Comparison of ENCODE assay signal across 9 cellular contexts in the genomic region with DNA sequence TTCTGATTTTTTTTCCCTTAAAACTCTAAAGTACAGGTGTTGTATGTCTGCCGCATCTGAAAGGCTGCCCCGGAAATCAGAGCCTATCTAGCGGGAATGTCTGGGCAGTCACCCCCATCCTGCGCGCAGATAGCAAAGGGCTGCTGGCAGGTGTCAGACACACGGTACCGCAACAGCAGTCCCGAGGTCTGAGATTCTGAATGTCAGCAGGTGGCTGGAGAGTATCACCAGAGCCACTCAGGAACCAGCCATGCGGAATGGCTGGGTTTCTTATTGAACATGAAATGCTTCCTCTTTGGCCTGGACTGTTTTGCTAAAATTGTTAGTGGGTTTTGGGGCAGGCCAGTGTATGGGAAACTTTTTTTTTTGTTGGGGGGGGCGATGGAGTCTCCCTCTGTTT. TPM values are rescaled to one million over a fixed set of nuclear protein-coding genes. Genes with fewer than 3 reads are reported as not detected.
DNase-seq lines count a peak whose midpoint lies in the region; ATAC-seq, FAIRE-seq and TF ChIP-seq lines count a peak whose summit lies in the region.
"Had no signal": no experiment of that assay in that cellular context is flagged by ENCODE, and none has a peak within 500 bp of the region (broad histone marks: within the 10 kb centered on the region; RNA-seq: fewer than 3 reads in every experiment).

No MANE protein-coding gene starts in this region.

- H3K9me3 Mint-ChIP-seq in activated T-helper 17 cell treated with anti-CD3 and anti-CD28 coated beads, Interleukin-2, amount 50 U/mL, for 72 hours, result no peaks in the 10 kb centered on the region

- peaks cover 56 to 95% (median 86%) of the 10 kb centered on the region in 11 experiments; a peak in 21 of 22 replicates for H4K20me1 ChIP-seq in BLaER1 treated with 17β-estradiol and CSF1 and Interleukin-3, amounts not matched to agents 10 nM and 100 nM

- H3K9me3 ChIP-seq in BLaER1 treated with 17β-estradiol and CSF1 and Interleukin-3, amounts not matched to agents 10 nM and 100 nM (replicated peaks in 1 of 11), result no peaks in the 10 kb centered on the region
- H3K9me3 ChIP-seq in kidney (ENCODE audit: control insufficient read depth in 1 of 2, low read length in 2 of 2), result no peaks in the 10 kb centered on the region

- no peak for TF ChIP-seq CTCF in kidney (IDR thresholded peaks at IDR 0.05; ENCODE audit: borderline replicate concordance, extremely low read depth, insufficient read depth)

- FAIRE-seq in kidney (lab: Jason Lieb, UNC), result no peak

- H3K4me1 Mint-ChIP-seq in activated T-helper 17 cell treated with anti-CD3 and anti-CD28 coated beads, Interleukin-2, amount 50 U/mL, for 72 hours, result peaks cover 4% of the 10 kb centered on the region

- no peak overlapping the region; a peak in 1 of 20 replicates for H3K4me3 ChIP-seq in BLaER1 treated with 17β-estradiol and CSF1 and Interleukin-3, amounts not matched to agents 10 nM and 100 nM
- no peak overlapping the region for H3K4me3 ChIP-seq in kidney (ENCODE audit: low read length in 2 of 2)

- peaks cover 59% of the 10 kb centered on the region for H3K36me3 Mint-ChIP-seq in activated T-helper 17 cell treated with anti-CD3 and anti-CD28 coated beads, Interleukin-2, amount 50 U/mL, for 72 hours (ENCODE audit: low read depth)

- ATAC-seq in GM19395 (IDR thresholded peaks at IDR 0.05; ENCODE audit: unreplicated experiment) (peak; percentile 87), HG03571 (IDR thresholded peaks at IDR 0.05; ENCODE audit: unreplicated experiment) (peak; percentile 79), HG03442 (IDR thresholded peaks at IDR 0.05; ENCODE audit: unreplicated experiment) (no peak), HG02623 (IDR thresholded peaks at IDR 0.05; ENCODE audit: unreplicated experiment) (no peak)
- no peak for ATAC-seq in activated T-helper 17 cell treated with anti-CD3 and anti-CD28 coated beads, Interleukin-2, amount 50 U/mL, for 72 hours (replicated peaks)

- peaks cover 0 to 75% (median 0%) of the 10 kb centered on the region in 11 experiments; a peak in 6 of 22 replicates for H3K27me3 ChIP-seq in BLaER1 treated with 17β-estradiol and CSF1 and Interleukin-3, amounts not matched to agents 10 nM and 100 nM

- intact Hi-C loops in kidney (cut with DNase I), result no loop called here

- no peak overlapping the region for H3K4me3 Mint-ChIP-seq in activated T-helper 17 cell treated with anti-CD3 and anti-CD28 coated beads, Interleukin-2, amount 50 U/mL, for 72 hours

- H3K27ac ChIP-seq in BLaER1 treated with 17β-estradiol and CSF1 and Interleukin-3, amounts not matched to agents 10 nM and 100 nM, result peak overlapping the region in 7 of 11 experiments; percentile 8 to 87 (median 82); a peak in 12 of 22 replicates
- H3K27ac ChIP-seq in kidney (ENCODE audit: low read depth in 2 of 2, low read length in 2 of 2), result no peak overlapping the region

- H3K27ac Mint-ChIP-seq in activated T-helper 17 cell treated with anti-CD3 and anti-CD28 coated beads, Interleukin-2, amount 50 U/mL, for 72 hours, result peak overlapping the region; percentile 43

- peak overlapping the region in 6 of 11 experiments; percentile 7 to 75 (median 51); a peak in 10 of 22 replicates for H3K9ac ChIP-seq in BLaER1 treated with 17β-estradiol and CSF1 and Interleukin-3, amounts not matched to agents 10 nM and 100 nM
- H3K9ac ChIP-seq in kidney (ENCODE audit: low read length in 2 of 2), result no peak overlapping the region

- DNase-seq in HT-29 (ENCODE audit: low spot score) (no peak), kidney (no peak)
- DNase-seq: effector memory CD4-positive, alpha-beta T cell had no signal

- peaks cover 18 to 40% (median 33%) of the 10 kb centered on the region in 11 experiments; a peak in 21 of 22 replicates for H3K36me3 ChIP-seq in BLaER1 treated with 17β-estradiol and CSF1 and Interleukin-3, amounts not matched to agents 10 nM and 100 nM
- H3K36me3 ChIP-seq in kidney (ENCODE audit: control insufficient read depth in 1 of 2, insufficient read depth in 2 of 2, low read length in 2 of 2), result peaks cover 3 to 7% of the 10 kb centered on the region in 2 donors

- H3K27me3 Mint-ChIP-seq in activated T-helper 17 cell treated with anti-CD3 and anti-CD28 coated beads, Interleukin-2, amount 50 U/mL, for 72 hours, result no peaks in the 10 kb centered on the region

- H3K4me2 ChIP-seq in BLaER1 treated with 17β-estradiol and CSF1 and Interleukin-3, amounts not matched to agents 10 nM and 100 nM, result peak overlapping the region; percentile 61 to 95 (median 84)

- H3K4me1 ChIP-seq in BLaER1 treated with 17β-estradiol and CSF1 and Interleukin-3, amounts not matched to agents 10 nM and 100 nM, result peaks cover 48 to 95% (median 90%) of the 10 kb centered on the region in 10 experiments
- no peaks in the 10 kb centered on the region for H3K4me1 ChIP-seq in kidney (ENCODE audit: control insufficient read depth in 1 of 2, insufficient read depth in 1 of 2, low read depth in 1 of 2, low read length in 2 of 2)

RNA-seq across cellular contexts. Expression of a gene that starts 53.3 kb away (rescaled TPM):
- 100 to 1,000 TPM in 1 of 2 donors, 10 to 100 TPM in 1; 90.7 to 124 TPM for total RNA-seq in activated T-helper 17 cell treated with anti-CD3 and anti-CD28 coated beads, Interleukin-2, amount 50 U/mL, for 72 hours
- 17.1 and 18.6 TPM in 2 replicates for total RNA-seq in HT-29 (2014; rRNA removed; shearing (Covaris generic))
- 28.2 TPM for total RNA-seq in kidney
- 21.6 TPM for polyA plus RNA-seq in kidney (ENCODE audit: insufficient read depth, low read depth, low replicate concordance)

Comparison
In these comparisons a context has a peak if more than half of its experiments do, and no peak if none do; other contexts are left out.
1. H3K27ac ChIP-seq: peak in BLaER1 treated with 17β-estradiol and CSF1 and Interleukin-3, amounts not matched to agents 10 nM and 100 nM (7 of 11); none in kidney (0 of 2).
2. H3K9ac ChIP-seq: peak in BLaER1 treated with 17β-estradiol and CSF1 and Interleukin-3, amounts not matched to agents 10 nM and 100 nM (6 of 11); none in kidney (0 of 2).
3. ATAC-seq: peak in GM19395 (single experiment) and HG03571 (single experiment); none in activated T-helper 17 cell treated with anti-CD3 and anti-CD28 coated beads, Interleukin-2, amount 50 U/mL, for 72 hours (single experiment), HG03442 (single experiment) and HG02623 (single experiment).